Comparison of ENCODE assay signal across 1 cellular context in the genomic region with DNA sequence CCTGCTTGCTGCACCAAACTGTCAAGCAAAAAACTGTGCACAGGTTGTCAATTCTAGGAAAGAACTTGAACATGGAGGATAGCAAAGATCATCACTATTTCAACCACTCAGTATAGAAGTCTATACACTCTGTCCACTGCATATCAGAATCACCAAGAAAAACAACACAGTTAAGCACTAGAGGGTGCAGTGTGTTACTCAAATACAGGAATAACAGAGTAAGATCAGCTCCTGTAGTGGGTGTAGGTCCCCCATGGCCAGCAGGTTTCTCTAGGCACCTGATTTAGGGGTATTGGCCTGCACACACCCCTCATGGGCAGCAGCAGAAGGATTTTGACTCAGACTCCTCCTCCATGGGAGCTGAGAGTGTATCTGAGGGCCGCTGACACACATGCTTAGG.
A peak's percentile ranks its signal among the peaks of the same experiment; 100 is the strongest.
TF ChIP-seq lines count a peak whose summit lies in the region.

No MANE protein-coding gene starts in this region.

TF ChIP-seq in HepG2, 621 proteins besides CTCF, POLR2A, EP300 and RAD21:
- TF ChIP-seq ZBTB40 (IDR thresholded peaks at IDR 0.05) (no peak), ZBTB40 (CRISPR knock-in tag; IDR thresholded peaks at IDR 0.05) (no peak), STAG1 (CRISPR knock-in tag; IDR thresholded peaks at IDR 0.05) (peak; percentile 13; the same call in 1 of the 2 replicates), CAMTA2 (CRISPR knock-in tag; IDR thresholded peaks at IDR 0.05; ENCODE audit: borderline replicate concordance) (no peak), GATAD2A (CRISPR knock-in tag; IDR thresholded peaks at IDR 0.05) (no peak), DR1 (CRISPR knock-in tag; IDR thresholded peaks at IDR 0.05) (no peak), GABPB1 (CRISPR knock-in tag; IDR thresholded peaks at IDR 0.05) (no peak), PHF21A (CRISPR knock-in tag; IDR thresholded peaks at IDR 0.05) (no peak)
- TF ChIP-seq, protein P1, sequence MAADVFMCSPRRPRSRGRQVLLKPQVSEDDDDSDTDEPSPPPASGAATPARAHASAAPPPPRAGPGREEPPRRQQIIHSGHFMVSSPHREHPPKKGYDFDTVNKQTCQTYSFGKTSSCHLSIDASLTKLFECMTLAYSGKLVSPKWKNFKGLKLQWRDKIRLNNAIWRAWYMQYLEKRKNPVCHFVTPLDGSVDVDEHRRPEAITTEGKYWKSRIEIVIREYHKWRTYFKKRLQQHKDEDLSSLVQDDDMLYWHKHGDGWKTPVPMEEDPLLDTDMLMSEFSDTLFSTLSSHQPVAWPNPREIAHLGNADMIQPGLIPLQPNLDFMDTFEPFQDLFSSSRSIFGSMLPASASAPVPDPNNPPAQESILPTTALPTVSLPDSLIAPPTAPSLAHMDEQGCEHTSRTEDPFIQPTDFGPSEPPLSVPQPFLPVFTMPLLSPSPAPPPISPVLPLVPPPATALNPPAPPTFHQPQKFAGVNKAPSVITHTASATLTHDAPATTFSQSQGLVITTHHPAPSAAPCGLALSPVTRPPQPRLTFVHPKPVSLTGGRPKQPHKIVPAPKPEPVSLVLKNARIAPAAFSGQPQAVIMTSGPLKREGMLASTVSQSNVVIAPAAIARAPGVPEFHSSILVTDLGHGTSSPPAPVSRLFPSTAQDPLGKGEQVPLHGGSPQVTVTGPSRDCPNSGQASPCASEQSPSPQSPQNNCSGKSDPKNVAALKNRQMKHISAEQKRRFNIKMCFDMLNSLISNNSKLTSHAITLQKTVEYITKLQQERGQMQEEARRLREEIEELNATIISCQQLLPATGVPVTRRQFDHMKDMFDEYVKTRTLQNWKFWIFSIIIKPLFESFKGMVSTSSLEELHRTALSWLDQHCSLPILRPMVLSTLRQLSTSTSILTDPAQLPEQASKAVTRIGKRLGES (CRISPR knock-in tag; IDR thresholded peaks at IDR 0.05; ENCODE audit: borderline replicate concordance) = no peak
TF ChIP-seq in HepG2: peak in this region for 1.
